Comparison of ENCODE assay signal across 24 cellular contexts in the genomic region with DNA sequence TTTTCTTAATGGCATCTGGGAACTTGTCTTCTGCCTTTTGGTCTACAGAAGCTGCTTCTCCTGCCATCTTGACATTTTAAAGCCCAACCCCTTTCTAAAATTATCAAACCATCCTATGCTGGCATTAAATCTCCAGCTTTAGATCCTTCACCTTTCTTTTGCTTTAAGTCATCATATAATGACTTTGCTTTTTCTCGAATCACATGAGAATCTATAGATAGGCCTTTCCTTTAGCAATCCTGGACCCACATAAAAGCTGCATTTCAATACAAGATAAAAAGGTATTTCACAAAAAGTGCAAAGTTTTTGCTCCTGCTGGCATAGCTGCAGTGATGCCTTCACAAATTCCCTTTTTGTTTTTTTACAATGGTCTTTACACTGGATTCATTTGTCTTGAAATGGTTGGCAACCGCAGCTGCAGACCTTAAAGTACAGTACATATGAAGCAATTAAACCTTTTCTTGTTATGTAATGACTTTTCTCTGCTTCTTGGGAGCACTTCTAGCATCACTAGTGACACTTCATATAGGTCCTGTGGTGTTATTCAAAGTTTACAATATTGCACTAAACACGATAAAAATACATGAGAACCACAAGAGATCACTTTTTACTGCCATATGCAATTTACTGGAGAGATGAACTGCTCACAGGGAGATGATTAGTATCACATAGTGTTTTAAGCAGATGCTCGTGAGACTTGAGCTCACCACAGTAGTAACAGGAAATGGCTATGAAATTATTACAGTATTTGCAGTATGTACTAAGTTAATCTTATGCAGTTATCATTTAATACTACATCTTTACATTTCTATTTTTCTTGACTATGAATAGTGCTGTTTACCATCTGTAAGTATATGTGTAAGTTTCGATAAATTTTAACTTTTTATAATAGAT.
"Had no signal": no experiment of that assay in that cellular context is flagged by ENCODE, and none has a peak within 500 bp of the region (broad histone marks: within the 10 kb centered on the region; RNA-seq: fewer than 3 reads in every experiment).

No MANE protein-coding gene starts in this region.

- H3K4me3 Mint-ChIP-seq: activated naive CD4-positive, alpha-beta T cell treated with anti-CD3 and anti-CD28 coated beads for 36 hours; activated naive CD8-positive, alpha-beta T cell treated with anti-CD3 and anti-CD28 coated beads, Interleukin-2, amount 10 ng/mL, durations not matched to agents 7 days and 5 days; nephron; stimulated activated effector memory CD8-positive, alpha-beta T cell treated with anti-CD3 and anti-CD28 coated beads, Interleukin-12 subunit alpha, Interleukin-12 subunit beta, amount 100 ng/mL, for 72 hours; stimulated activated naive CD8-positive, alpha-beta T cell treated with anti-CD3 and anti-CD28 coated beads, Interleukin-15, amount 100 ng/mL, for 72 hours had no signal

- H3K9me3 Mint-ChIP-seq: activated naive CD4-positive, alpha-beta T cell treated with anti-CD3 and anti-CD28 coated beads for 36 hours; stimulated activated effector memory CD8-positive, alpha-beta T cell treated with anti-CD3 and anti-CD28 coated beads, Interleukin-12 subunit alpha, Interleukin-12 subunit beta, amount 100 ng/mL, for 72 hours; stimulated activated naive CD8-positive, alpha-beta T cell treated with anti-CD3 and anti-CD28 coated beads, Interleukin-15, amount 100 ng/mL, for 72 hours had no signal

- H3K27ac Mint-ChIP-seq: activated naive CD4-positive, alpha-beta T cell treated with anti-CD3 and anti-CD28 coated beads for 36 hours; activated naive CD8-positive, alpha-beta T cell treated with anti-CD3 and anti-CD28 coated beads, Interleukin-2, amount 10 ng/mL, durations not matched to agents 7 days and 5 days; nephron; stimulated activated effector memory CD8-positive, alpha-beta T cell treated with anti-CD3 and anti-CD28 coated beads, Interleukin-12 subunit alpha, Interleukin-12 subunit beta, amount 100 ng/mL, for 72 hours; stimulated activated naive CD8-positive, alpha-beta T cell treated with anti-CD3 and anti-CD28 coated beads, Interleukin-15, amount 100 ng/mL, for 72 hours had no signal

- H3K4me1 Mint-ChIP-seq: nephron; stimulated activated effector memory CD8-positive, alpha-beta T cell treated with anti-CD3 and anti-CD28 coated beads, Interleukin-12 subunit alpha, Interleukin-12 subunit beta, amount 100 ng/mL, for 72 hours; stimulated activated naive CD8-positive, alpha-beta T cell treated with anti-CD3 and anti-CD28 coated beads, Interleukin-15, amount 100 ng/mL, for 72 hours had no signal

- H3K27ac ChIP-seq: epithelial cell of prostate, gastroesophageal sphincter, heart left ventricle, pancreas, right lobe of liver, suprapubic skin, transverse colon, uterus had no signal

- H3K27me3 Mint-ChIP-seq: activated naive CD8-positive, alpha-beta T cell treated with anti-CD3 and anti-CD28 coated beads, Interleukin-2, amount 10 ng/mL, durations not matched to agents 7 days and 5 days; stimulated activated naive CD8-positive, alpha-beta T cell treated with anti-CD3 and anti-CD28 coated beads, Interleukin-15, amount 100 ng/mL, for 72 hours had no signal

- DNase-seq: activated CD4-positive, alpha-beta T cell treated with anti-CD3 and anti-CD28 coated beads for 4 hours; activated CD4-positive, alpha-beta T cell treated with anti-CD3 and anti-CD28 coated beads, Interleukin-2, amount 50 U/mL, for 48 hours; activated CD4-positive, CD25-positive, alpha-beta regulatory T cell; activated CD8-positive, alpha-beta memory T cell treated with anti-CD3 and anti-CD28 coated beads, Interleukin-2, amount 50 U/mL, for 48 hours; activated effector memory CD4-positive, alpha-beta T cell treated with Interleukin-2 at 50 U/mL for 16 hours; activated naive CD4-positive, alpha-beta T cell treated with anti-CD3 and anti-CD28 coated beads for 36 hours; activated naive CD8-positive, alpha-beta T cell treated with anti-CD3 and anti-CD28 coated beads, Interleukin-2, amount 10 ng/mL, durations not matched to agents 7 days and 5 days; activated T-cell treated with anti-CD3 and anti-CD28 coated beads, Interleukin-2, amount 50 U/mL, for 48 hours; amniotic stem cell; cortex of kidney; heart left ventricle; left colon; mesenchymal stem cell; right lobe of liver; stimulated activated CD4-positive, alpha-beta T cell treated with anti-CD3 and anti-CD28 coated beads, Interleukin-2, amount 100 ng/mL, for 24 hours; stimulated activated naive CD8-positive, alpha-beta T cell treated with anti-CD3 and anti-CD28 coated beads, Interleukin-15, amount 100 ng/mL, for 72 hours; transverse colon; uterus had no signal

- ATAC-seq: gastroesophageal sphincter; heart left ventricle; right lobe of liver; stimulated activated effector memory CD8-positive, alpha-beta T cell treated with anti-CD3 and anti-CD28 coated beads, Interleukin-12 subunit alpha, Interleukin-12 subunit beta, amount 100 ng/mL, for 72 hours; stimulated activated naive CD8-positive, alpha-beta T cell treated with anti-CD3 and anti-CD28 coated beads, Interleukin-15, amount 100 ng/mL, for 72 hours had no signal

- H3K36me3 Mint-ChIP-seq: stimulated activated effector memory CD8-positive, alpha-beta T cell treated with anti-CD3 and anti-CD28 coated beads, Interleukin-12 subunit alpha, Interleukin-12 subunit beta, amount 100 ng/mL, for 72 hours had no signal
